ENCODE assay signal across 8 cellular contexts in genomic region chr10:97914837-97915211, GRCh38.
DNase-seq lines count a peak whose midpoint lies in the region; ATAC-seq lines count a peak whose summit lies in the region.

No MANE protein-coding gene starts in this region.

- DNase-seq in ELR (ENCODE audit: low read depth) (peak; percentile 65), NCI-H345 treated with DMSO at 0.1 percent for 48 hours (lab: John Stamatoyannopoulos, UW; ENCODE audit: unreplicated experiment) (peak; percentile 14), cerebellum (ENCODE audit: low spot score) (peak; percentile 80), left lobe of liver (ENCODE audit: low spot score) (peak; percentile 76)
- DNase-seq in activated CD4-positive, alpha-beta T cell treated with anti-CD3 and anti-CD28 coated beads for 48 hours, result peak; percentile 88
- peak; percentile 64 to 78 for DNase-seq in stimulated activated CD4-positive, alpha-beta T cell treated with anti-CD3 and anti-CD28 coated beads, Interleukin-4, amount 100 ng/mL, for 4 hours

- ATAC-seq in HG02870 (IDR thresholded peaks at IDR 0.05; ENCODE audit: unreplicated experiment) (peak; percentile 69), left lobe of liver (peak; percentile 94), HG02970 (IDR thresholded peaks at IDR 0.05; ENCODE audit: low FRiP score, unreplicated experiment) (no peak)

Comparison
In these comparisons a context has a peak if more than half of its experiments do, and no peak if none do; other contexts are left out.
1. DNase-seq: peak in every context shown above with its lines; median percentile 88 in activated CD4-positive, alpha-beta T cell treated with anti-CD3 and anti-CD28 coated beads for 48 hours; 80 in cerebellum; 76 in left lobe of liver; 71 in stimulated activated CD4-positive, alpha-beta T cell treated with anti-CD3 and anti-CD28 coated beads, Interleukin-4, amount 100 ng/mL, for 4 hours; 65 in ELR; 14 in NCI-H345 treated with DMSO at 0.1 percent for 48 hours.